Comparison of ENCODE assay signal across 8 cellular contexts in the genomic region with DNA sequence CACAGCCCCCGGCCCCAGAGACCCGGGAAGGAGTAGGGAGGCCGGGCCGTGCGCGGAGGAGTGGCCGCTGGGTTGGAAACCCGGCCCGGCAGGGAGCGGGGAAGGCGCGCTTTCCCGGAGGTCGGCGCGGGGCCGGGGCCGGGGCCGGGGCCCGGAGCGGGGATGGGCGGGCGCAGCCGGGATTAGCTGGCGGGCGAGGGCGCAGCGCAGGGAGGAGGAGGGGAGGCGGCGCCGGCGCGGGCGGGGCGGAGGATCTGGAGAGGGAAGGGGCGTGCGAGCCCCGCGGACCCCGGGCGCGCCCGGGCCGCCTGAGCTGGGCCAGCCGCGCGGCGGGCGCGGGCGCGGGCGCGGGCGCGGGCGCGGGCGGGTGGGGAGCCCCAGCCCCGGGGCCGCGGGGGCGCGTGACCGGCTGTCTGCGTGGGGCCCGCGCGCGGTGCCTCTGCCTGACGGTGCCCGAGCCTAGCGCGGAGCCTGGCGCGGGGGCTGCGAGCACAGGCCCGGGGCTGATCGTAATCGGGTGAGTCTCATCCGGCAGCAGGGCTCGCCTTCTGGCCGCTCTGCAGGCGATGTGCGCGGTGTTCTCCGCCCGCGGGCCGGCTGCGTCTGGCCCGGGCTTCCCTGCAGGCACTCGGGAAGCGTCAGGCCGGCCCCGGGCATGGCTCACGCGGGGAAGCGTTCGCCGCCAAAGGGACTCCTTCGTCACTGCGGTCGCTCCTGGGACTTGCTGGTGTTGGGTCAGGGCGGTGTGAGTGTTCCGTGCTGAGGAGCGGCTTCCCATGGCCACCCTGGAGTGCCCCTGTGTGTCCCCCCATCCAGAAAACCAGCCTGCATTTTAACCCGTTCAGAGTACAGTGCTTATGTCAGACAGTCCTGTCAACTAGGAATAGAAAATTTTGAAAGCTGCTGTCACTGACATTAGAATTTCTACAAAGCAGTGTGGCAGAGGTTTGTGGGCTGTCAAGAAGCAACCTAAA. TPM values are rescaled to one million over a fixed set of nuclear protein-coding genes. Genes with fewer than 3 reads are reported as not detected.
A peak's percentile ranks its signal among the peaks of the same experiment; 100 is the strongest.
DNase-seq lines count a peak whose midpoint lies in the region; ATAC-seq and TF ChIP-seq lines count a peak whose summit lies in the region.

No MANE protein-coding gene starts in this region.

- peak overlapping the region; percentile 87 for H3K27ac Mint-ChIP-seq in Calu3 (ENCODE audit: unreplicated experiment)
- no peak overlapping the region for H3K27ac Mint-ChIP-seq in activated naive CD4-positive, alpha-beta T cell treated with anti-CD3 and anti-CD28 coated beads, Interleukin-2, amount 50 U/mL, for 72 hours
- peak overlapping the region; percentile 91 for H3K27ac Mint-ChIP-seq in glutamatergic neuron (ENCODE audit: unreplicated experiment)

- under 1% methylated on average over 108 of the region's 108 CpGs for WGBS in HUES64

- intact Hi-C loops in Calu3 (cut with micrococcal nuclease; ENCODE audit: unreplicated experiment): loop anchor here (5.0 kb wide), 2 partner anchors 38 to 47 kb away; a partner anchor contains a TSS

- peaks cover 18% of the 10 kb centered on the region; the same call in 1 of the 2 replicates for H3K4me1 ChIP-seq in HUES64 (ENCODE audit: insufficient read depth, low read length)

- peaks cover 49% of the 10 kb centered on the region for H3K36me3 Mint-ChIP-seq in Calu3 (ENCODE audit: insufficient read depth, unreplicated experiment)
- peaks cover 0 to 16% of the 10 kb centered on the region in 2 donors for H3K36me3 Mint-ChIP-seq in activated naive CD4-positive, alpha-beta T cell treated with anti-CD3 and anti-CD28 coated beads, Interleukin-2, amount 50 U/mL, for 72 hours
- no peaks in the 10 kb centered on the region for H3K36me3 Mint-ChIP-seq in glutamatergic neuron (ENCODE audit: unreplicated experiment)

- peak; percentile 64 to 72 for ATAC-seq in activated naive CD4-positive, alpha-beta T cell treated with anti-CD3 and anti-CD28 coated beads, Interleukin-2, amount 50 U/mL, for 72 hours

- TF ChIP-seq CTCF in Calu3 (IDR thresholded peaks at IDR 0.05; ENCODE audit: unreplicated experiment) (no peak), GM20000 (IDR thresholded peaks at IDR 0.05; ENCODE audit: extremely low read depth, missing control alignments) (no peak), glutamatergic neuron (IDR thresholded peaks at IDR 0.05; ENCODE audit: partially characterized antibody, unreplicated experiment) (no peak)

- peak overlapping the region; percentile 7; the same call in 1 of the 2 replicates for H3K27ac ChIP-seq in HUES64 (ENCODE audit: low read depth, low read length)

- BruUV-seq in Calu3 (replicated peaks; lab: Mats Ljungman, UMichigan): no TSS peak

- H3K9me3 Mint-ChIP-seq in Calu3 (ENCODE audit: low read depth, unreplicated experiment): no peaks in the 10 kb centered on the region
- H3K9me3 Mint-ChIP-seq in activated naive CD4-positive, alpha-beta T cell treated with anti-CD3 and anti-CD28 coated beads, Interleukin-2, amount 50 U/mL, for 72 hours: no peaks in the 10 kb centered on the region
- peaks cover 8% of the 10 kb centered on the region for H3K9me3 Mint-ChIP-seq in glutamatergic neuron (ENCODE audit: unreplicated experiment)

- H3K4me3 Mint-ChIP-seq in Calu3 (ENCODE audit: low read depth, unreplicated experiment): peak overlapping the region; percentile 77
- peak overlapping the region; percentile 93 for H3K4me3 Mint-ChIP-seq in glutamatergic neuron (ENCODE audit: unreplicated experiment)

- CTCF ChIA-PET in Calu3 (lab: Charles Lee): no interaction called here

- no peaks in the 10 kb centered on the region for H3K9me3 ChIP-seq in HUES64 (ENCODE audit: insufficient read depth, low read depth, low read length)

- H3K9ac ChIP-seq in HUES64 (ENCODE audit: low read depth, low read length): peak overlapping the region; percentile 61

- H3K27me3 Mint-ChIP-seq in Calu3 (ENCODE audit: unreplicated experiment) (no peaks in the 10 kb centered on the region), glutamatergic neuron (ENCODE audit: unreplicated experiment) (peaks cover 8% of the 10 kb centered on the region)

- H3K4me1 Mint-ChIP-seq in Calu3 (ENCODE audit: low read depth, unreplicated experiment) (peaks cover 25% of the 10 kb centered on the region), glutamatergic neuron (ENCODE audit: low read depth, unreplicated experiment) (peaks cover 8% of the 10 kb centered on the region)

- H3K27me3 ChIP-seq in HUES64 (ENCODE audit: insufficient read depth, low read length): peaks cover 34% of the 10 kb centered on the region

- H3K36me3 ChIP-seq in HUES64 (ENCODE audit: insufficient read depth, low read length): no peaks in the 10 kb centered on the region

- DNase-seq in Calu3 (peak; percentile 74), GM20000 (ENCODE audit: low spot score) (peak; percentile 69), glutamatergic neuron (peak; percentile 90), nucleus accumbens (lab: John Stamatoyannopoulos, UW) (peak in 44 of 56 donors; percentile 15 to 78 (median 51)), NCI-H2029 treated with DMSO at 0.1 percent for 48 hours (lab: John Stamatoyannopoulos, UW) (no peak), mesenteric fat pad (ENCODE audit: low spot score) (no peak)
- peak in 1 of 2 donors; percentile 12 for DNase-seq in activated naive CD4-positive, alpha-beta T cell treated with anti-CD3 and anti-CD28 coated beads, Interleukin-2, amount 50 U/mL, for 72 hours (ENCODE audit: low spot score in 2 of 2)

- peak overlapping the region; percentile 71 for H3K4me3 ChIP-seq in HUES64 (ENCODE audit: low read length)

RNA-seq across cellular contexts. Expression of a gene that starts 40.4 kb away (rescaled TPM):
- total RNA-seq in Calu3 (2022) (36.3 and 45.5 TPM in 2 replicates), glutamatergic neuron (ENCODE audit: unreplicated experiment) (6.8 TPM), mesenteric fat pad (10.1 TPM)
- 5.2 TPM for polyA plus RNA-seq in HUES64 (2013, experiment 1 of 2)
- 4.4 TPM for polyA plus RNA-seq in HUES64 (2013, experiment 2 of 2)
- 1 to 10 TPM in 1 of 2 donors, under 1 TPM in 1; 0.97 to 5.1 TPM for total RNA-seq in activated naive CD4-positive, alpha-beta T cell treated with anti-CD3 and anti-CD28 coated beads, Interleukin-2, amount 50 U/mL, for 72 hours

RNA-seq across cellular contexts. Expression of a gene that starts 46.5 kb away (rescaled TPM):
- total RNA-seq in Calu3 (2022) (43.3 and 43.8 TPM in 2 replicates), glutamatergic neuron (ENCODE audit: unreplicated experiment) (10.0 TPM), mesenteric fat pad (18.7 TPM)
- polyA plus RNA-seq in HUES64 (2013, experiment 1 of 2): 1.4 TPM
- polyA plus RNA-seq in HUES64 (2013, experiment 2 of 2): 1.8 TPM
- 1 to 10 TPM in 1 of 2 donors, under 1 TPM in 1; 0.36 to 6.1 TPM for total RNA-seq in activated naive CD4-positive, alpha-beta T cell treated with anti-CD3 and anti-CD28 coated beads, Interleukin-2, amount 50 U/mL, for 72 hours

Comparison
In these comparisons a context has a peak if more than half of its experiments do, and no peak if none do; other contexts are left out.
1. DNase-seq: peak in Calu3 (single experiment), GM20000 (single experiment), glutamatergic neuron (single experiment) and nucleus accumbens (44 of 56); none in NCI-H2029 treated with DMSO at 0.1 percent for 48 hours (single experiment) and mesenteric fat pad (single experiment).
2. H3K27ac Mint-ChIP-seq: peak in Calu3 (single experiment) and glutamatergic neuron (single experiment); none in activated naive CD4-positive, alpha-beta T cell treated with anti-CD3 and anti-CD28 coated beads, Interleukin-2, amount 50 U/mL, for 72 hours (0 of 2).